ENCODE assay signal across 27 cellular contexts in the genomic region with DNA sequence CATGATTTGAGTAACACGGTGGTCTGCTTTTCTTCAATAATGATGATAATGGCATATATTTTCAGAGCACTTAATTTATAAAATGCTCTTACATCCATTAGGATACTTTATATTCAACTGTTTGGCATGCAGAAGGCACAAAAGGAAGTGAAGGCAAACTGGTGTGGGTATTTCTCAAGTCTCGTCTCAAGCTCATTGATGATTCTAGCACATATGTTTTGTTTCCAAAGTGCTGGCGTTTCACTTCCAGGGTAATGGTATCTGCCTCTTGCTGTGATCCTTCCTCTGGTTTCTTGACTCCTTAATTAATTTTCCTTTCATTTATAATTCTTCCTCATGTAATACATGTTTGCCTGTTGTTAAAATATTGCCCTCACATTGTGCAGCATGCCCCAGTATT.
DNase-seq lines count a peak whose midpoint lies in the region; ATAC-seq, FAIRE-seq and TF ChIP-seq lines count a peak whose summit lies in the region.
"Had no signal": no experiment of that assay in that cellular context is flagged by ENCODE, and none has a peak within 500 bp of the region (broad histone marks: within the 10 kb centered on the region; RNA-seq: fewer than 3 reads in every experiment).

No MANE protein-coding gene starts in this region.

- H3K4me1 ChIP-seq in endothelial cell of umbilical vein (ENCODE audit: control insufficient read depth, extremely low read depth, insufficient read depth, low read length) (no peaks in the 10 kb centered on the region), transverse colon (peaks cover 0 to 3% (median 0%) of the 10 kb centered on the region in 4 donors)
- H3K4me1 ChIP-seq: body of pancreas had no signal

- no TSS peak for BruUV-seq in endothelial cell of umbilical vein (replicated peaks; lab: Mats Ljungman, UMichigan)

- no peaks in the 10 kb centered on the region for H3K9me1 ChIP-seq in endothelial cell of umbilical vein (replicated peaks; ENCODE audit: control insufficient read depth, extremely low read depth, insufficient read depth, low read length)

- H3K27ac Mint-ChIP-seq in memory B cell = peak overlapping the region; percentile 4
- H3K27ac Mint-ChIP-seq: activated CD4-positive, alpha-beta T cell treated with anti-CD3 and anti-CD28 coated beads, Interleukin-2, amount 10 ng/mL, durations not matched to agents 7 days and 5 days; activated T-helper 17 cell treated with anti-CD3 and anti-CD28 coated beads, Interleukin-2, amount 50 U/mL, for 72 hours; T-helper 17 cell had no signal

- CTCF ChIA-PET in endothelial cell of umbilical vein (lab: Charles Lee) (no interaction called here), HEK293T (lab: Yijun Ruan, JAX) (no interaction called here)

- TF ChIP-seq CTCF in endothelial cell of umbilical vein (IDR thresholded peaks at IDR 0.05; ENCODE audit: extremely low read depth in 1 of 2, insufficient read depth in 1 of 2, low read depth in 1 of 2, low read length in 2 of 2) = no peak
- no peak for TF ChIP-seq CTCF in transverse colon (IDR thresholded peaks at IDR 0.05)

- no peaks in the 10 kb centered on the region for H3K9me3 ChIP-seq in endothelial cell of umbilical vein (replicated peaks; ENCODE audit: control insufficient read depth, insufficient read depth, low read length)
- no peaks in the 10 kb centered on the region for H3K9me3 ChIP-seq in transverse colon
- H3K9me3 ChIP-seq: body of pancreas had no signal

- intact Hi-C loops in endothelial cell of umbilical vein (cut with micrococcal nuclease) (no loop called here), transverse colon (cut with DNase I; ENCODE audit: low total_unique reads) (loop anchor here (5.0 kb wide), 1 partner anchor 1357 kb away; no protein-coding TSS in a partner anchor)

- POLR2A ChIA-PET in endothelial cell of umbilical vein (lab: Charles Lee) = no interaction called here
- POLR2A ChIA-PET in HEK293T (lab: Yijun Ruan, JAX) = no interaction called here

- peak; percentile 50 for DNase-seq in MV-4-11 (lab: John Stamatoyannopoulos, UW)
- DNase-seq in endothelial cell of umbilical vein (ENCODE audit: low read depth, low spot score) = peak; percentile 3
- DNase-seq in memory B cell (ENCODE audit: low spot score in 2 of 2) = no peak
- DNase-seq in transverse colon = no peak
- no peak for DNase-seq in ACHN
- DNase-seq in HEK293T (ENCODE audit: extremely low spot score) = no peak
- DNase-seq: activated CD4-positive, alpha-beta T cell treated with anti-CD3 and anti-CD28 coated beads, Interleukin-2, amount 10 ng/mL, durations not matched to agents 7 days and 5 days; activated naive CD8-positive, alpha-beta T cell treated with anti-CD3 and anti-CD28 coated beads for 36 hours; DMS53; effector CD8-positive, alpha-beta T cell; GDM1; kidney; mesendoderm; naive B cell; NCI-H1092 treated with DMSO at 0.1 percent for 48 hours; NCI-H2029 treated with DMSO at 0.1 percent for 48 hours; NCI-H226; NCI-H82; PC-9; T-helper 17 cell; WERI-Rb-1 had no signal

- H3K79me2 ChIP-seq in endothelial cell of umbilical vein (ENCODE audit: control insufficient read depth, insufficient read depth, low read length) = no peaks in the 10 kb centered on the region

- H3K36me3 ChIP-seq in endothelial cell of umbilical vein (ENCODE audit: control insufficient read depth in 2 of 2, extremely low read depth in 1 of 2, insufficient read depth in 2 of 2, low read length in 2 of 2) (no peaks in the 10 kb centered on the region), transverse colon (no peaks in the 10 kb centered on the region)
- H3K36me3 ChIP-seq: WERI-Rb-1 had no signal

- H4K20me1 ChIP-seq in endothelial cell of umbilical vein (replicated peaks; ENCODE audit: control insufficient read depth, extremely low read depth, insufficient read depth, low read length) = no peaks in the 10 kb centered on the region

- H2AFZ ChIP-seq in endothelial cell of umbilical vein (ENCODE audit: low read depth, low read length) = no peak overlapping the region
- H2AFZ ChIP-seq: PC-9 had no signal

- no peaks in the 10 kb centered on the region for H3K27me3 Mint-ChIP-seq in memory B cell
- H3K27me3 Mint-ChIP-seq: activated naive CD8-positive, alpha-beta T cell treated with anti-CD3 and anti-CD28 coated beads for 36 hours; naive B cell had no signal

- no peaks in the 10 kb centered on the region for H3K27me3 ChIP-seq in endothelial cell of umbilical vein (ENCODE audit: control insufficient read depth in 2 of 2, insufficient read depth in 2 of 2, low read length in 2 of 2)
- H3K27me3 ChIP-seq in transverse colon = no peaks in the 10 kb centered on the region
- H3K27me3 ChIP-seq: body of pancreas had no signal

- H3K36me3 Mint-ChIP-seq in memory B cell = peaks cover 4% of the 10 kb centered on the region
- H3K36me3 Mint-ChIP-seq: activated naive CD8-positive, alpha-beta T cell treated with anti-CD3 and anti-CD28 coated beads for 36 hours had no signal

- H3K4me2 ChIP-seq in endothelial cell of umbilical vein (ENCODE audit: insufficient read depth, low read length) = no peak overlapping the region
- H3K4me2 ChIP-seq: KMS-11, PC-9 had no signal

- no peak for TF ChIP-seq POLR2A in endothelial cell of umbilical vein (IDR thresholded peaks at IDR 0.05; ENCODE audit: low read depth, low read length)
- TF ChIP-seq POLR2A in transverse colon (IDR thresholded peaks at IDR 0.05) = no peak

- H3K4me3 ChIP-seq in endothelial cell of umbilical vein (replicated peaks in 1 of 3; ENCODE audit: insufficient read depth in 1 of 3, low read depth in 1 of 3, low read length in 3 of 3) = no peak overlapping the region
- H3K4me3 ChIP-seq in transverse colon = no peak overlapping the region
- H3K4me3 ChIP-seq: body of pancreas, PC-9 had no signal

- FAIRE-seq in endothelial cell of umbilical vein (lab: Jason Lieb, UNC) = no peak
- FAIRE-seq: kidney had no signal

- H3K4me3 Mint-ChIP-seq in memory B cell = no peak overlapping the region
- H3K4me3 Mint-ChIP-seq: activated CD4-positive, alpha-beta T cell treated with anti-CD3 and anti-CD28 coated beads, Interleukin-2, amount 10 ng/mL, durations not matched to agents 7 days and 5 days; activated naive CD8-positive, alpha-beta T cell treated with anti-CD3 and anti-CD28 coated beads for 36 hours; activated T-helper 17 cell treated with anti-CD3 and anti-CD28 coated beads, Interleukin-2, amount 50 U/mL, for 72 hours; T-helper 17 cell had no signal

- H3K9me3 Mint-ChIP-seq in memory B cell = peaks cover 6% of the 10 kb centered on the region
- H3K9me3 Mint-ChIP-seq: activated T-helper 17 cell treated with anti-CD3 and anti-CD28 coated beads, Interleukin-2, amount 50 U/mL, for 72 hours had no signal

- peaks cover 32% of the 10 kb centered on the region for H3K4me1 Mint-ChIP-seq in memory B cell
- H3K4me1 Mint-ChIP-seq: activated CD4-positive, alpha-beta T cell treated with anti-CD3 and anti-CD28 coated beads, Interleukin-2, amount 10 ng/mL, durations not matched to agents 7 days and 5 days; activated T-helper 17 cell treated with anti-CD3 and anti-CD28 coated beads, Interleukin-2, amount 50 U/mL, for 72 hours; T-helper 17 cell had no signal

- TF ChIP-seq EP300 in transverse colon (IDR thresholded peaks at IDR 0.05; ENCODE audit: low read depth) = no peak

- H3K27ac ChIP-seq in endothelial cell of umbilical vein (ENCODE audit: insufficient read depth, low read depth, low read length) (no peak overlapping the region), transverse colon (peak overlapping the region in 3 of 4 donors; percentile 18 to 49 (median 41))
- H3K27ac ChIP-seq: KMS-11, PC-9, WERI-Rb-1 had no signal

- WGBS in transverse colon (ENCODE audit: low coverage in 1 of 2), 2 donors = 83% methylated on average over 3 of the region's 3 CpGs

- in situ Hi-C loops in transverse colon (cut with MboI; ENCODE audit: low pct_ligation_motif_present in 1 of 4, low pct_unique_long_range_greater_than_20kb in 1 of 4, low sequenced_read_pairs in 3 of 4) = no loop called here
- in situ Hi-C loops in ACHN (cut with HindIII; ENCODE audit: low pct_ligation_motif_present, low pct_unique_long_range_greater_than_20kb, low sequenced_read_pairs) = no loop called here

- H3K9ac ChIP-seq in endothelial cell of umbilical vein (replicated peaks; ENCODE audit: extremely low read depth, insufficient read depth, low read length) = no peak overlapping the region
- H3K9ac ChIP-seq: KMS-11 had no signal

- ATAC-seq in memory B cell (ENCODE audit: low read depth) (no peak), GM18519 (IDR thresholded peaks at IDR 0.05; ENCODE audit: low FRiP score, unreplicated experiment) (no peak)
- ATAC-seq: activated T-helper 17 cell treated with anti-CD3 and anti-CD28 coated beads, Interleukin-2, amount 50 U/mL, for 72 hours; esophagus mucosa; HCT116; T-helper 17 cell had no signal

- dilution Hi-C loops in endothelial cell of umbilical vein (cut with MboI; ENCODE audit: extremely low pct_ligation_motif_present, low sequenced_read_pairs) = no loop called here

TF ChIP-seq in endothelial cell of umbilical vein, 7 proteins besides CTCF, POLR2A, EP300 and RAD21 (continues in another document):
- TF ChIP-seq EZH2 (IDR thresholded peaks at IDR 0.05; ENCODE audit: borderline replicate concordance, low read depth, low read length, severe bottlenecking) (no peak), POLR2AphosphoS5 (IDR thresholded peaks at IDR 0.05; ENCODE audit: insufficient read depth, low read depth, low read length) (no peak), FOS (IDR thresholded peaks at IDR 0.05; ENCODE audit: borderline replicate concordance, insufficient read depth, low read length) (no peak), JUN (IDR thresholded peaks at IDR 0.05; ENCODE audit: borderline replicate concordance, insufficient read depth, insufficient read length, low read depth) (no peak), MYC (IDR thresholded peaks at IDR 0.05; ENCODE audit: low read depth, low read length) (no peak), MAX (IDR thresholded peaks at IDR 0.05; ENCODE audit: insufficient read depth, insufficient read length) (no peak)

TF ChIP-seq in HEK293T, 16 proteins besides CTCF, POLR2A, EP300 and RAD21 (continues in another document):
- TF ChIP-seq FOXM1 (IDR thresholded peaks at IDR 0.05; ENCODE audit: borderline replicate concordance) (no peak), ARNT (IDR thresholded peaks at IDR 0.05) (no peak), HDGF (IDR thresholded peaks at IDR 0.05; ENCODE audit: borderline replicate concordance) (no peak), TARDBP (IDR thresholded peaks at IDR 0.05) (no peak), CTBP1 (IDR thresholded peaks at IDR 0.05; ENCODE audit: borderline replicate concordance) (no peak), SUZ12 (IDR thresholded peaks at IDR 0.05) (no peak), ELF4 (IDR thresholded peaks at IDR 0.05) (no peak), SP1 (IDR thresholded peaks at IDR 0.05) (no peak), FOXK2 (IDR thresholded peaks at IDR 0.05) (no peak)

Comparison
In these comparisons a context has a peak if more than half of its experiments do, and no peak if none do; other contexts are left out.
1. DNase-seq: peak in MV-4-11 (single experiment) and endothelial cell of umbilical vein (single experiment); none in memory B cell (0 of 2), transverse colon (single experiment), ACHN (single experiment) and HEK293T (single experiment).